ENCODE assay signal across 11 cellular contexts in the genomic region with DNA sequence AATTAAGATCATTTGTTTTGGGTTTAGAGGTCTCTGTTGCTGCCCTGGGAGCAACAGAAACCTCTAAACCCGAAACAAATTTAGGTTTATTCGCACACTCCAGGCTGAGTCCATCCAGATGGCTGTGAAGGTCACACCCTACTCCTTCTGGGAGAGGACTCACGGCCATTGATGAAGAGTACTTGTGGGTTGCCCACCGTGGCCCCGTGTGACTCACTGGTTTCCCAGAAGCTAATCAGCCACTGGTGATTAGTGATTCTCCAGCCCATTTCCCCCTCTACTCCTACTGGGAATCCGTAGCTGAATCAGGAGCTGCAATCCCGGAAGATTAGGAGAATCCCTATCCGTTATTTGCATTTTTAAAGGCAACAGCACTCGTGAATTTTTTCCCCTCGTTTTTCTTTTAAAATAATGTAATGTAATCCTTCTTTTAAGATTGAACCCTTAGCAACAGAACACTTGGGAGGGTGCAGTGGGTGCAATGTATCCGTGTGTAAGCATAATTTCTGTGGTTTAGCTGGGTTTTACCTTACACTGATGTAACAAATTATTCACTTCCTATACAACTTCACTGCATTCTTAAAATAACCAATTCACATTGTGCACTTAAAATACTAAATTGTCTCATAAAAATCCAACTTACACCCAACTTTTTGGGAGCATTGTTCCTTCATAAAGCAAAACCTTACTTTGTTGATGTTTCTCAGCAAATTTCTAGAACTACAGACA. TPM values are rescaled to one million over a fixed set of nuclear protein-coding genes. Genes with fewer than 3 reads are reported as not detected.
DNase-seq lines count a peak whose midpoint lies in the region; ATAC-seq and TF ChIP-seq lines count a peak whose summit lies in the region.
"Had no signal": no experiment of that assay in that cellular context is flagged by ENCODE, and none has a peak within 500 bp of the region (broad histone marks: within the 10 kb centered on the region; RNA-seq: fewer than 3 reads in every experiment).

No MANE protein-coding gene starts in this region.

- no peaks in the 10 kb centered on the region for H3K9me3 ChIP-seq in skeletal muscle tissue (ENCODE audit: control insufficient read depth in 3 of 3, low read length in 3 of 3)

- H3K9ac ChIP-seq in skeletal muscle tissue (ENCODE audit: low read depth in 1 of 3, low read length in 3 of 3): no peak overlapping the region

- no peaks in the 10 kb centered on the region for H3K36me3 ChIP-seq in skeletal muscle tissue (ENCODE audit: control insufficient read depth in 3 of 3, insufficient read depth in 3 of 3, low read length in 3 of 3)

- peak overlapping the region; percentile 51 for H3K27ac ChIP-seq in skeletal muscle tissue (ENCODE audit: low read depth, low read length)
- H3K27ac ChIP-seq: RWPE1 had no signal

- no peak for DNase-seq in activated CD4-positive, alpha-beta T cell treated with anti-CD3 and anti-CD28 coated beads, Interleukin-2, amount 10 ng/mL, durations not matched to agents 24 days and 14 days
- no peak for DNase-seq in activated CD4-positive, alpha-beta T cell treated with anti-CD3 and anti-CD28 coated beads for 4 hours
- no peak for DNase-seq in T-helper 2 cell treated with Interferon-gamma antibody and Interleukin-4, amounts not matched to agents 5 μg/mL and 100 μg/mL, for 36 hours (ENCODE audit: low spot score)
- DNase-seq in fibroblast of mammary gland (ENCODE audit: low read depth) (peak; percentile 79), endothelial cell (ENCODE audit: low spot score) (no peak)
- DNase-seq: nephron progenitor cell; stimulated activated CD4-positive, alpha-beta T cell treated with anti-CD3 and anti-CD28 coated beads, Interleukin-12 subunit alpha, Interleukin-12 subunit beta, amount 100 ng/mL, for 4 hours had no signal

- intact Hi-C loops in activated CD4-positive, alpha-beta T cell treated with anti-CD3 and anti-CD28 coated beads, Interleukin-2, amount 10 ng/mL, durations not matched to agents 24 days and 14 days (cut with micrococcal nuclease): loop anchor here (5.0 kb wide), 1 partner anchor 42 kb away; no protein-coding TSS in a partner anchor

- peaks cover 9% of the 10 kb centered on the region for H3K27me3 Mint-ChIP-seq in activated CD4-positive, alpha-beta T cell treated with anti-CD3 and anti-CD28 coated beads, Interleukin-2, amount 10 ng/mL, durations not matched to agents 24 days and 14 days
- peaks cover 15% of the 10 kb centered on the region for H3K27me3 Mint-ChIP-seq in T-helper 2 cell treated with Interferon-gamma antibody and Interleukin-4, amounts not matched to agents 5 μg/mL and 100 μg/mL, for 36 hours (ENCODE audit: low read depth)
- no peaks in the 10 kb centered on the region for H3K27me3 Mint-ChIP-seq in endothelial cell (ENCODE audit: unreplicated experiment)

- H3K27me3 ChIP-seq in skeletal muscle tissue (ENCODE audit: control insufficient read depth in 3 of 3, insufficient read depth in 3 of 3, low read length in 3 of 3): peaks cover 0 to 3% (median 0%) of the 10 kb centered on the region in 3 donors

- H3K4me1 Mint-ChIP-seq in activated CD4-positive, alpha-beta T cell treated with anti-CD3 and anti-CD28 coated beads, Interleukin-2, amount 10 ng/mL, durations not matched to agents 24 days and 14 days: peaks cover 32% of the 10 kb centered on the region
- H3K4me1 Mint-ChIP-seq in T-helper 2 cell treated with Interferon-gamma antibody and Interleukin-4, amounts not matched to agents 5 μg/mL and 100 μg/mL, for 36 hours (ENCODE audit: low read depth): peaks cover 29% of the 10 kb centered on the region
- H3K4me1 Mint-ChIP-seq in endothelial cell (ENCODE audit: unreplicated experiment): peaks cover 12% of the 10 kb centered on the region

- no peak for TF ChIP-seq CTCF in fibroblast of mammary gland (conservative IDR thresholded peaks at IDR 0.05; ENCODE audit: control insufficient read depth, insufficient read depth, low read depth, low read length)
- TF ChIP-seq CTCF in endothelial cell (IDR thresholded peaks at IDR 0.05; ENCODE audit: unreplicated experiment): no peak

- H3K4me1 ChIP-seq in skeletal muscle tissue (ENCODE audit: control insufficient read depth in 3 of 3, insufficient read depth in 3 of 3, low read length in 3 of 3): peaks cover 7 to 13% (median 12%) of the 10 kb centered on the region in 3 donors

- H3K4me3 Mint-ChIP-seq in activated CD4-positive, alpha-beta T cell treated with anti-CD3 and anti-CD28 coated beads, Interleukin-2, amount 10 ng/mL, durations not matched to agents 24 days and 14 days: peak overlapping the region; percentile 19
- H3K4me3 Mint-ChIP-seq in T-helper 2 cell treated with Interferon-gamma antibody and Interleukin-4, amounts not matched to agents 5 μg/mL and 100 μg/mL, for 36 hours: peak overlapping the region; percentile 54
- H3K4me3 Mint-ChIP-seq in endothelial cell (ENCODE audit: unreplicated experiment): no peak overlapping the region
- H3K4me3 Mint-ChIP-seq: nephron progenitor cell had no signal

- no peaks in the 10 kb centered on the region for H3K9me3 Mint-ChIP-seq in activated CD4-positive, alpha-beta T cell treated with anti-CD3 and anti-CD28 coated beads, Interleukin-2, amount 10 ng/mL, durations not matched to agents 24 days and 14 days
- H3K9me3 Mint-ChIP-seq in T-helper 2 cell treated with Interferon-gamma antibody and Interleukin-4, amounts not matched to agents 5 μg/mL and 100 μg/mL, for 36 hours: no peaks in the 10 kb centered on the region
- no peaks in the 10 kb centered on the region for H3K9me3 Mint-ChIP-seq in endothelial cell (ENCODE audit: unreplicated experiment)
- H3K9me3 Mint-ChIP-seq: nephron progenitor cell had no signal

- ATAC-seq in GM21381 (IDR thresholded peaks at IDR 0.05; ENCODE audit: unreplicated experiment) (no peak), HG03025 (IDR thresholded peaks at IDR 0.05; ENCODE audit: low FRiP score, unreplicated experiment) (no peak)

- no peaks in the 10 kb centered on the region for H3K36me3 Mint-ChIP-seq in activated CD4-positive, alpha-beta T cell treated with anti-CD3 and anti-CD28 coated beads, Interleukin-2, amount 10 ng/mL, durations not matched to agents 24 days and 14 days (ENCODE audit: low read depth)
- H3K36me3 Mint-ChIP-seq in T-helper 2 cell treated with Interferon-gamma antibody and Interleukin-4, amounts not matched to agents 5 μg/mL and 100 μg/mL, for 36 hours (ENCODE audit: low read depth): no peaks in the 10 kb centered on the region
- H3K36me3 Mint-ChIP-seq in endothelial cell (ENCODE audit: low read depth, unreplicated experiment): no peaks in the 10 kb centered on the region

- H3K27ac Mint-ChIP-seq in activated CD4-positive, alpha-beta T cell treated with anti-CD3 and anti-CD28 coated beads, Interleukin-2, amount 10 ng/mL, durations not matched to agents 24 days and 14 days: peak overlapping the region; percentile 58
- peak overlapping the region; percentile 43 for H3K27ac Mint-ChIP-seq in T-helper 2 cell treated with Interferon-gamma antibody and Interleukin-4, amounts not matched to agents 5 μg/mL and 100 μg/mL, for 36 hours
- no peak overlapping the region for H3K27ac Mint-ChIP-seq in endothelial cell (ENCODE audit: unreplicated experiment)
- H3K27ac Mint-ChIP-seq: nephron progenitor cell had no signal

- H3K4me3 ChIP-seq in fibroblast of mammary gland (ENCODE audit: control insufficient read depth, low read depth, low read length) (no peak overlapping the region), skeletal muscle tissue (ENCODE audit: low read length in 3 of 3) (no peak overlapping the region)

RNA-seq across cellular contexts. Expression of gene EPAS1, which starts 27.5 kb away (rescaled TPM):
- 16.2 and 19.4 TPM in 2 replicates for total RNA-seq in activated CD4-positive, alpha-beta T cell treated with anti-CD3 and anti-CD28 coated beads, Interleukin-2, amount 10 ng/mL, durations not matched to agents 24 days and 14 days
- 13.6 TPM for total RNA-seq in skeletal muscle tissue
- total RNA-seq in endothelial cell (ENCODE audit: unreplicated experiment): 280 TPM

Comparison
In these comparisons a context has a peak if more than half of its experiments do, and no peak if none do; other contexts are left out.
1. RNA of gene EPAS1, which starts 27.5 kb away (total RNA-seq): 280 TPM in endothelial cell (single experiment); 16.2 to 19.4 TPM in activated CD4-positive, alpha-beta T cell treated with anti-CD3 and anti-CD28 coated beads, Interleukin-2, amount 10 ng/mL, durations not matched to agents 24 days and 14 days and 13.6 TPM in skeletal muscle tissue (single experiment); every median in the first group is over 10 times any median in the second.